1 cellular context compared by ENCODE assay signal in genomic region chr22:50674606-50675552, GRCh38.
TF ChIP-seq lines count a peak whose summit lies in the region.

No MANE protein-coding gene starts in this region.

TF ChIP-seq in H1, 55 proteins besides CTCF, POLR2A, EP300 and RAD21:
- TF ChIP-seq ATF2 (IDR thresholded peaks at IDR 0.05; ENCODE audit: low read length) (no peak), EGR1 (IDR thresholded peaks at IDR 0.05; ENCODE audit: borderline replicate concordance, low read depth, low read length) (no peak), RNF2 (IDR thresholded peaks at IDR 0.05; ENCODE audit: borderline replicate concordance, low read depth, low read length, missing control alignments, poor library complexity, severe bottlenecking) (no peak), CHD2 (IDR thresholded peaks at IDR 0.05; ENCODE audit: low read length) (no peak), MAX (IDR thresholded peaks at IDR 0.05) (peak; percentile 68), TAF1 (IDR thresholded peaks at IDR 0.05; ENCODE audit: low read depth, low read length) (peak; percentile 61), TCF12 (IDR thresholded peaks at IDR 0.05; ENCODE audit: low read depth, low read length) (no peak), ATF3 (IDR thresholded peaks at IDR 0.05; ENCODE audit: insufficient read depth, low read depth, low read length) (no peak), KDM4A (IDR thresholded peaks at IDR 0.05; ENCODE audit: low read depth, low read length, severe bottlenecking) (peak; percentile 88), POLR2AphosphoS5 (IDR thresholded peaks at IDR 0.05; ENCODE audit: low read depth, low read length) (0 out of 2 replicates have a peak, but pooled peaks have one; percentile 29), CBX8 (IDR thresholded peaks at IDR 0.05; ENCODE audit: borderline replicate concordance, low read depth, low read length) (no peak), JUN (IDR thresholded peaks at IDR 0.05; ENCODE audit: low read depth, low read length) (no peak), E2F6 (IDR thresholded peaks at IDR 0.05) (peak; percentile 44), PHF8 (conservative IDR thresholded peaks at IDR 0.05; ENCODE audit: low read depth, low read length) (peak; percentile 76), SIRT6 (IDR thresholded peaks at IDR 0.05; ENCODE audit: low read length) (no peak), YY1 (IDR thresholded peaks at IDR 0.05; ENCODE audit: low read depth, low read length) (no peak), SP4 (IDR thresholded peaks at IDR 0.05; ENCODE audit: low read length) (no peak), TAF7 (optimal IDR thresholded peaks at IDR 0.05; ENCODE audit: borderline replicate concordance, low read depth, low read length) (no peak)
